In genomic region chr2:174012347-174013309, GRCh38 we compare ENCODE assay signal across 8 cellular contexts. TPM values are rescaled to one million over a fixed set of nuclear protein-coding genes. Genes with fewer than 3 reads are reported as not detected.
DNase-seq lines count a peak whose midpoint lies in the region; ATAC-seq and TF ChIP-seq lines count a peak whose summit lies in the region.

No MANE protein-coding gene starts in this region.

- H3K27me3 Mint-ChIP-seq in activated CD4-positive, alpha-beta T cell treated with anti-CD3 and anti-CD28 coated beads, Interleukin-2, amount 10 ng/mL, durations not matched to agents 24 days and 14 days: peaks cover 24% of the 10 kb centered on the region

- H3K4me1 Mint-ChIP-seq in activated CD4-positive, alpha-beta T cell treated with anti-CD3 and anti-CD28 coated beads, Interleukin-2, amount 10 ng/mL, durations not matched to agents 24 days and 14 days: peaks cover 3% of the 10 kb centered on the region

- H3K4me1 ChIP-seq in left lung: peaks cover 4 to 21% of the 10 kb centered on the region in 2 donors

- intact Hi-C loops in activated CD4-positive, alpha-beta T cell treated with anti-CD3 and anti-CD28 coated beads, Interleukin-2, amount 10 ng/mL, durations not matched to agents 24 days and 14 days (cut with micrococcal nuclease): no loop called here
- intact Hi-C loops in left lung (cut with DNase I): no loop called here

- H3K9me3 Mint-ChIP-seq in activated CD4-positive, alpha-beta T cell treated with anti-CD3 and anti-CD28 coated beads, Interleukin-2, amount 10 ng/mL, durations not matched to agents 24 days and 14 days: no peaks in the 10 kb centered on the region

- ATAC-seq in GM19463 (IDR thresholded peaks at IDR 0.05; ENCODE audit: unreplicated experiment) (peak; percentile 81), left lung (peak; percentile 95), GM18907 (IDR thresholded peaks at IDR 0.05; ENCODE audit: unreplicated experiment) (no peak), HG02870 (IDR thresholded peaks at IDR 0.05; ENCODE audit: unreplicated experiment) (no peak)

- H3K27ac ChIP-seq in coronary artery (peak overlapping the region; percentile 83 to 90), left lung (peak overlapping the region; percentile 87 to 89)

- H3K4me3 Mint-ChIP-seq in activated CD4-positive, alpha-beta T cell treated with anti-CD3 and anti-CD28 coated beads, Interleukin-2, amount 10 ng/mL, durations not matched to agents 24 days and 14 days: peak overlapping the region; percentile 62

- no peaks in the 10 kb centered on the region for H3K9me3 ChIP-seq in left lung

- TF ChIP-seq CTCF in coronary artery (IDR thresholded peaks at IDR 0.05) (no peak), left lung (IDR thresholded peaks at IDR 0.05) (no peak)

- H3K4me3 ChIP-seq in coronary artery: peak overlapping the region; percentile 68
- peak overlapping the region; percentile 33 to 43 for H3K4me3 ChIP-seq in left lung

- no peaks in the 10 kb centered on the region for H3K27me3 ChIP-seq in left lung

- no peaks in the 10 kb centered on the region for H3K36me3 ChIP-seq in left lung

- no peak overlapping the region for H3K27ac Mint-ChIP-seq in activated CD4-positive, alpha-beta T cell treated with anti-CD3 and anti-CD28 coated beads, Interleukin-2, amount 10 ng/mL, durations not matched to agents 24 days and 14 days

- no peaks in the 10 kb centered on the region for H3K36me3 Mint-ChIP-seq in activated CD4-positive, alpha-beta T cell treated with anti-CD3 and anti-CD28 coated beads, Interleukin-2, amount 10 ng/mL, durations not matched to agents 24 days and 14 days (ENCODE audit: low read depth)

- peak; percentile 70 for DNase-seq in activated CD4-positive, alpha-beta T cell treated with anti-CD3 and anti-CD28 coated beads, Interleukin-2, amount 10 ng/mL, durations not matched to agents 24 days and 14 days
- DNase-seq in coronary artery (ENCODE audit: low spot score): no peak
- DNase-seq in left lung: peak; percentile 84 to 91
- peak; percentile 7 for DNase-seq in stimulated activated CD8-positive, alpha-beta memory T cell treated with anti-CD3 and anti-CD28 coated beads, Interleukin-12 subunit alpha, Interleukin-12 subunit beta, amount 100 ng/mL, for 1 hour (ENCODE audit: low read depth)
- no peak for DNase-seq in GF-D8 (lab: John Stamatoyannopoulos, UW)

RNA-seq across cellular contexts. Expression of gene SP3, which starts 47.5 kb away (rescaled TPM):
- total RNA-seq in activated CD4-positive, alpha-beta T cell treated with anti-CD3 and anti-CD28 coated beads, Interleukin-2, amount 10 ng/mL, durations not matched to agents 24 days and 14 days: 99.9 and 104 TPM in 2 replicates
- total RNA-seq in left lung: 10 to 100 TPM; 69.0 to 84.3 TPM

Comparison
In these comparisons a context has a peak if more than half of its experiments do, and no peak if none do; other contexts are left out.
1. ATAC-seq: peak in GM19463 (single experiment) and left lung (single experiment); none in GM18907 (single experiment) and HG02870 (single experiment).
2. DNase-seq: peak in activated CD4-positive, alpha-beta T cell treated with anti-CD3 and anti-CD28 coated beads, Interleukin-2, amount 10 ng/mL, durations not matched to agents 24 days and 14 days (single experiment), left lung (2 of 2) and stimulated activated CD8-positive, alpha-beta memory T cell treated with anti-CD3 and anti-CD28 coated beads, Interleukin-12 subunit alpha, Interleukin-12 subunit beta, amount 100 ng/mL, for 1 hour (single experiment); none in coronary artery (single experiment) and GF-D8 (single experiment).